In the genomic region with DNA sequence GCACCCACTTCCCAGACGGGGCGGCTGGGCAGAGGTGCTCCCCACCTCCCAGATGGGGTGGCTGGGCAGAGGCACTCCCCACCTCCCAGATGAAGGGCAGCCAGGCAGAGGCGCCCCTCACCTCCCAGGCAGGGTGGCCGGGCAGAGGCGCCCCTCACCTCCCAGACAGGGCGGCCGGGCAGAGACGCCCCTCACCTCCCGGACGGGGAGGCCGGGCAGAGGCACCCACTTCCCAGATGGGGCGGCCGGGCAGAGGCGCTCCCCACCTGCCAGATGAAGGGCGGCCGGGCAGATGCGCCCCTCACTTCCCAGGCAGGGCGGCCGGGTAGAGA, we compare ENCODE assay signal across 28 cellular contexts.
"Had no signal": no experiment of that assay in that cellular context is flagged by ENCODE, and none has a peak within 500 bp of the region (broad histone marks: within the 10 kb centered on the region; RNA-seq: fewer than 3 reads in every experiment).

No MANE protein-coding gene starts in this region.

- H3K27ac Mint-ChIP-seq: stimulated activated effector memory CD8-positive, alpha-beta T cell treated with anti-CD3 and anti-CD28 coated beads, Interleukin-12 subunit alpha, Interleukin-12 subunit beta, amount 100 ng/mL, for 72 hours; stimulated activated memory B cell treated with anti-CD40 and anti-IgM and Interleukin-4, amounts not matched to agents 10 μg/mL and 1 μg/mL and 100 μg/mL, for 72 hours; stimulated activated naive CD8-positive, alpha-beta T cell treated with anti-CD3 and anti-CD28 coated beads, Interleukin-15, Interleukin-2, amounts not matched to agents 100 ng/mL and 50 ng/mL, for 24 hours; type B pancreatic cell had no signal

- H3K4me3 Mint-ChIP-seq: stimulated activated effector memory CD8-positive, alpha-beta T cell treated with anti-CD3 and anti-CD28 coated beads, Interleukin-12 subunit alpha, Interleukin-12 subunit beta, amount 100 ng/mL, for 72 hours; stimulated activated memory B cell treated with anti-CD40 and anti-IgM and Interleukin-4, amounts not matched to agents 10 μg/mL and 1 μg/mL and 100 μg/mL, for 72 hours; stimulated activated naive B cell treated with anti-CD40 and anti-IgM and Interleukin-4, amounts not matched to agents 10 μg/mL and 1 μg/mL and 100 μg/mL, for 72 hours; stimulated activated naive CD8-positive, alpha-beta T cell treated with anti-CD3 and anti-CD28 coated beads, Interleukin-15, amount 100 ng/mL, for 72 hours; stimulated activated naive CD8-positive, alpha-beta T cell treated with anti-CD3 and anti-CD28 coated beads, Interleukin-15, Interleukin-2, amounts not matched to agents 100 ng/mL and 50 ng/mL, for 24 hours; type B pancreatic cell had no signal

- DNase-seq: stimulated activated CD4-positive, alpha-beta T cell treated with anti-CD3 and anti-CD28 coated beads, Interleukin-2, amount 100 ng/mL, for 48 hours; stimulated activated CD4-positive, alpha-beta T cell treated with anti-CD3 and anti-CD28 coated beads, Interleukin-4, amount 100 ng/mL, for 1 hour; stimulated activated CD4-positive, alpha-beta T cell treated with anti-CD3 and anti-CD28 coated beads, Interleukin-4, amount 100 ng/mL, for 24 hours; stimulated activated CD4-positive, alpha-beta T cell treated with anti-CD3 and anti-CD28 coated beads, Interleukin-4, amount 100 ng/mL, for 4 hours; stimulated activated CD8-positive, alpha-beta memory T cell treated with anti-CD3 and anti-CD28 coated beads, Interleukin-4, amount 100 ng/mL, for 48 hours; stimulated activated naive B cell treated with anti-CD40 and anti-IgM and Interleukin-4, amounts not matched to agents 10 μg/mL and 1 μg/mL and 100 μg/mL, for 72 hours; stimulated activated naive CD4-positive, alpha-beta T cell; stimulated activated naive CD4-positive, alpha-beta T cell treated with Interleukin-2 at 50 U/mL for 16 hours; stimulated activated naive CD8-positive, alpha-beta T cell treated with anti-CD3 and anti-CD28 coated beads, Interleukin-15, amount 100 ng/mL, for 72 hours; stimulated activated naive CD8-positive, alpha-beta T cell treated with anti-CD3 and anti-CD28 coated beads, Interleukin-15, Interleukin-2, amounts not matched to agents 100 U/mL and 50 U/mL, for 24 hours; stomach; substantia nigra; testis; thyroid gland; tibial artery; transverse colon; trophoblast cell; upper lobe of left lung; upper lobe of right lung; uterus had no signal

- H3K9me3 ChIP-seq: suprapubic skin, testis, thoracic aorta, thyroid gland, transverse colon, uterus, vagina had no signal

- H3K4me1 ChIP-seq: stomach, suprapubic skin, testis, thyroid gland, tibial artery, tibial nerve, transverse colon, upper lobe of left lung, upper lobe of right lung, uterus, vagina had no signal

- H3K4me1 Mint-ChIP-seq: stimulated activated effector memory CD8-positive, alpha-beta T cell treated with anti-CD3 and anti-CD28 coated beads, Interleukin-12 subunit alpha, Interleukin-12 subunit beta, amount 100 ng/mL, for 72 hours; stimulated activated memory B cell treated with anti-CD40 and anti-IgM and Interleukin-4, amounts not matched to agents 10 μg/mL and 1 μg/mL and 100 μg/mL, for 72 hours; stimulated activated naive B cell treated with anti-CD40 and anti-IgM and Interleukin-4, amounts not matched to agents 10 μg/mL and 1 μg/mL and 100 μg/mL, for 72 hours; stimulated activated naive CD8-positive, alpha-beta T cell treated with anti-CD3 and anti-CD28 coated beads, Interleukin-15, amount 100 ng/mL, for 72 hours had no signal

- H3K27me3 Mint-ChIP-seq: stimulated activated memory B cell treated with anti-CD40 and anti-IgM and Interleukin-4, amounts not matched to agents 10 μg/mL and 1 μg/mL and 100 μg/mL, for 72 hours; stimulated activated naive B cell treated with anti-CD40 and anti-IgM and Interleukin-4, amounts not matched to agents 10 μg/mL and 1 μg/mL and 100 μg/mL, for 72 hours; stimulated activated naive CD8-positive, alpha-beta T cell treated with anti-CD3 and anti-CD28 coated beads, Interleukin-15, amount 100 ng/mL, for 72 hours; stimulated activated naive CD8-positive, alpha-beta T cell treated with anti-CD3 and anti-CD28 coated beads, Interleukin-15, Interleukin-2, amounts not matched to agents 100 ng/mL and 50 ng/mL, for 24 hours; type B pancreatic cell had no signal

- H3K27ac ChIP-seq: stomach, suprapubic skin, testis, thoracic aorta, thyroid gland, tibial artery, tibial nerve, transverse colon, upper lobe of left lung, upper lobe of right lung, uterus, vagina had no signal

- ATAC-seq: stimulated activated effector memory CD8-positive, alpha-beta T cell treated with anti-CD3 and anti-CD28 coated beads, Interleukin-12 subunit alpha, Interleukin-12 subunit beta, amount 100 ng/mL, for 72 hours; stimulated activated memory B cell treated with anti-CD40 and anti-IgM and Interleukin-4, amounts not matched to agents 10 μg/mL and 1 μg/mL and 100 μg/mL, for 72 hours; stimulated activated naive B cell treated with anti-CD40 and anti-IgM and Interleukin-4, amounts not matched to agents 10 μg/mL and 1 μg/mL and 100 μg/mL, for 72 hours; stimulated activated naive CD8-positive, alpha-beta T cell treated with anti-CD3 and anti-CD28 coated beads, Interleukin-15, amount 100 ng/mL, for 72 hours; stimulated activated naive CD8-positive, alpha-beta T cell treated with anti-CD3 and anti-CD28 coated beads, Interleukin-15, Interleukin-2, amounts not matched to agents 100 U/mL and 50 U/mL, for 24 hours; upper lobe of right lung had no signal

- H3K36me3 ChIP-seq: thoracic aorta, thyroid gland, transverse colon, upper lobe of right lung, uterus, vagina had no signal

- H3K4me3 ChIP-seq: stomach, suprapubic skin, testis, thoracic aorta, thyroid gland, tibial artery, tibial nerve, transverse colon, upper lobe of left lung, upper lobe of right lung, uterus, vagina had no signal

- H3K27me3 ChIP-seq: stomach, suprapubic skin, testis, thyroid gland, tibial artery, tibial nerve, transverse colon, upper lobe of left lung, upper lobe of right lung, uterus, vagina had no signal
